9 cellular contexts compared by ENCODE assay signal in genomic region chr3:99895106-99895705, GRCh38.
DNase-seq lines count a peak whose midpoint lies in the region; ATAC-seq and TF ChIP-seq lines count a peak whose summit lies in the region.
"Had no signal": no experiment of that assay in that cellular context is flagged by ENCODE, and none has a peak within 500 bp of the region (broad histone marks: within the 10 kb centered on the region; RNA-seq: fewer than 3 reads in every experiment).

No MANE protein-coding gene starts in this region.

- no peaks in the 10 kb centered on the region for H3K9me2 ChIP-seq in hepatocyte (replicated peaks; ENCODE audit: insufficient read depth)
- no peaks in the 10 kb centered on the region for H3K9me2 ChIP-seq in OCI-LY7 (ENCODE audit: insufficient read depth, low read length)

- POLR2A ChIA-PET in OCI-LY7 (lab: Charles Lee), result interaction anchor here (0.7 to 1.6 kb wide), 6 partner anchors 9 to 147 kb away, joined by 3 to 7 read pairs (median 3); no protein-coding TSS in a partner anchor

- no peak for DNase-seq in left ventricle myocardium superior
- no peak for DNase-seq in Right ventricle myocardium superior
- no peak for DNase-seq in SJCRH30
- DNase-seq in hepatocyte (ENCODE audit: low spot score), result no peak
- no peak for DNase-seq in OCI-LY7 (ENCODE audit: low spot score)
- DNase-seq in NCI-H2081 treated with DMSO at 0.1 percent for 48 hours (lab: John Stamatoyannopoulos, UW), result no peak
- no peak for DNase-seq in cortex of kidney (lab: John Stamatoyannopoulos, UW)
- DNase-seq: activated CD8-positive, alpha-beta memory T cell treated with anti-CD3 and anti-CD28 coated beads, Interleukin-2, amount 10 ng/mL, durations not matched to agents 7 days and 5 days had no signal

- no TSS peak for BruUV-seq in OCI-LY7 (replicated peaks; lab: Mats Ljungman, UMichigan)

- CTCF ChIA-PET in OCI-LY7 (lab: Charles Lee; ENCODE audit: unreplicated experiment), result no interaction called here

- H3K27me3 ChIP-seq in SJCRH30, result no peaks in the 10 kb centered on the region
- no peaks in the 10 kb centered on the region for H3K27me3 ChIP-seq in hepatocyte

- ATAC-seq in left ventricle myocardium superior (peak; percentile 22), Right ventricle myocardium superior (ENCODE audit: poor library complexity) (no peak), GM21381 (IDR thresholded peaks at IDR 0.05; ENCODE audit: unreplicated experiment) (no peak)
- ATAC-seq: activated CD8-positive, alpha-beta memory T cell treated with anti-CD3 and anti-CD28 coated beads, Interleukin-2, amount 10 ng/mL, durations not matched to agents 7 days and 5 days had no signal

- H3K27ac ChIP-seq in SJCRH30, result peak overlapping the region; percentile 69
- H3K27ac ChIP-seq in hepatocyte, result peak overlapping the region; percentile 71
- no peak overlapping the region for H3K27ac ChIP-seq in OCI-LY7 (ENCODE audit: low read depth, low read length, poor library complexity, severe bottlenecking)

- 74% methylated on average over 3 of the region's 3 CpGs for WGBS in hepatocyte (ENCODE audit: low lambda C conversion rate, missing lambda C conversion rate)

- H2AFZ ChIP-seq in hepatocyte (peak overlapping the region; percentile 45), OCI-LY7 (ENCODE audit: low read length) (no peak overlapping the region)

- peaks cover 26% of the 10 kb centered on the region for H3K4me1 ChIP-seq in SJCRH30
- H3K4me1 ChIP-seq in hepatocyte (ENCODE audit: insufficient read depth), result no peaks in the 10 kb centered on the region
- H3K4me1 ChIP-seq in OCI-LY7 (ENCODE audit: insufficient read depth, low read length, poor library complexity, severe bottlenecking), result no peaks in the 10 kb centered on the region

- no peak overlapping the region for H3K4me2 ChIP-seq in hepatocyte
- H3K4me2 ChIP-seq in OCI-LY7 (ENCODE audit: low read length), result no peak overlapping the region

- H3K79me2 ChIP-seq in hepatocyte (no peaks in the 10 kb centered on the region), OCI-LY7 (ENCODE audit: insufficient read depth, low read depth, low read length) (no peaks in the 10 kb centered on the region)

- H4K20me1 ChIP-seq in hepatocyte (ENCODE audit: insufficient read depth, poor library complexity, severe bottlenecking) (no peaks in the 10 kb centered on the region), OCI-LY7 (ENCODE audit: insufficient read depth, low read length) (no peaks in the 10 kb centered on the region)

- H3K9me3 ChIP-seq in SJCRH30 (replicated peaks) (no peaks in the 10 kb centered on the region; the same call in 1 of the 2 replicates), hepatocyte (ENCODE audit: low read depth) (no peaks in the 10 kb centered on the region), OCI-LY7 (ENCODE audit: low read length) (no peaks in the 10 kb centered on the region; the same call in 1 of the 2 replicates)

- intact Hi-C loops in left ventricle myocardium superior (cut with micrococcal nuclease) (no loop called here), Right ventricle myocardium superior (cut with DNase I) (no loop called here), OCI-LY7 (cut with micrococcal nuclease; ENCODE audit: unreplicated experiment) (no loop called here)

- no peak overlapping the region for H3K4me3 ChIP-seq in SJCRH30
- H3K4me3 ChIP-seq in hepatocyte, result no peak overlapping the region
- no peak overlapping the region for H3K4me3 ChIP-seq in OCI-LY7 (ENCODE audit: low read depth, low read length, poor library complexity, severe bottlenecking)

- H3K36me3 ChIP-seq in SJCRH30 (no peaks in the 10 kb centered on the region), hepatocyte (replicated peaks; ENCODE audit: insufficient read depth, low read depth) (no peaks in the 10 kb centered on the region), OCI-LY7 (ENCODE audit: insufficient read depth, low read length) (no peaks in the 10 kb centered on the region)

- no peak for TF ChIP-seq CTCF in hepatocyte (IDR thresholded peaks at IDR 0.05; ENCODE audit: poor library complexity)
- no peak for TF ChIP-seq CTCF in OCI-LY7 (conservative IDR thresholded peaks at IDR 0.05; ENCODE audit: low read length)
